Comparison of ENCODE assay signal across 17 cellular contexts in the genomic region with DNA sequence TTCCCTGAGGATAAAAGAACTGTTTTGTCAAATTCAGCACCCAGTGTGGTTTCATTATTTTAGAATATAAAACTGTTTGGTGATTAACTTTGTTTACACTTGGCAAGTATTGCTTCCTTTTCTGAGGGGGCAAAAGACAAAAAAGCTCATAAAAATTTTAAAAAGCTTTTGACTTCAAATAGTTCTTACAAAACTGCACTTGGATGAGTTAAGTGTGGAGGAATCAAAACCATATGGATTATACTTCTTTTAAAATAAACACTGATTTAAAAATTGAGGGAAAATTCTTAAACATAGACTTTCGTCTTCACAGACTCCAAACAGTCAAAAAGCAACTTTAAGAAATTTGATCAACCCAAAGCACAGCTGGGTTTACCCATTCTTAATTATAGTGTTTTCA.
"Had no signal": no experiment of that assay in that cellular context is flagged by ENCODE, and none has a peak within 500 bp of the region (broad histone marks: within the 10 kb centered on the region; RNA-seq: fewer than 3 reads in every experiment).

No MANE protein-coding gene starts in this region.

- H3K27ac ChIP-seq: prostate gland, right lobe of liver, spleen, upper lobe of right lung had no signal

- ATAC-seq: activated T-cell treated with anti-CD3 and anti-CD28 coated beads, Interleukin-2, amount 50 U/mL, for 4 hours; right lobe of liver; stimulated activated memory B cell treated with anti-CD40 and anti-IgM and Interleukin-4, amounts not matched to agents 10 μg/mL and 1 μg/mL and 100 μg/mL, for 72 hours; T-cell had no signal

- FAIRE-seq: bronchial epithelial cell, endothelial cell of umbilical vein had no signal

- H3K9me3 ChIP-seq: prostate gland, right lobe of liver, spleen, upper lobe of right lung had no signal

- DNase-seq: activated CD4-positive, alpha-beta T cell treated with anti-CD3 and anti-CD28 coated beads for 1 hour; activated CD4-positive, alpha-beta T cell treated with anti-CD3 and anti-CD28 coated beads, Interleukin-2, amount 50 U/mL, for 48 hours; activated effector memory CD4-positive, alpha-beta T cell treated with anti-CD3 and anti-CD28 coated beads, Interleukin-2, amount 50 U/mL, for 16 hours; activated T-cell treated with anti-CD3 and anti-CD28 coated beads, Interleukin-2, amount 50 U/mL, for 4 hours; aorta; immature natural killer cell; nephron progenitor cell; right lobe of liver; spleen; stimulated activated CD4-positive, alpha-beta T cell treated with anti-CD3 and anti-CD28 coated beads, Interleukin-1b, Interleukin-23, amount 100 ng/mL, for 48 hours; substantia nigra; T-cell; upper lobe of right lung had no signal

- H3K36me3 ChIP-seq: prostate gland, right lobe of liver, spleen, upper lobe of right lung had no signal

- H3K4me1 ChIP-seq: prostate gland, right lobe of liver, spleen, upper lobe of right lung had no signal

- H3K27me3 ChIP-seq: right lobe of liver, spleen, upper lobe of right lung had no signal

- H3K4me3 ChIP-seq: prostate gland, right lobe of liver, spleen, upper lobe of right lung had no signal
